Comparison of ENCODE assay signal across 8 cellular contexts in genomic region chr13:95641961-95642621, GRCh38. TPM values are rescaled to one million over a fixed set of nuclear protein-coding genes. Genes with fewer than 3 reads are reported as not detected.
DNase-seq lines count a peak whose midpoint lies in the region; ATAC-seq and TF ChIP-seq lines count a peak whose summit lies in the region.

No MANE protein-coding gene starts in this region.

- intact Hi-C loops in activated CD8-positive, alpha-beta T cell treated with anti-CD3 and anti-CD28 coated beads for 36 hours (cut with micrococcal nuclease): no loop called here
- intact Hi-C loops in heart left ventricle (cut with DNase I): no loop called here

- H3K4me1 Mint-ChIP-seq in activated CD8-positive, alpha-beta T cell treated with anti-CD3 and anti-CD28 coated beads for 36 hours (ENCODE audit: low read depth): peaks cover 6% of the 10 kb centered on the region

- peaks cover 0 to 58% (median 13%) of the 10 kb centered on the region in 9 donors for H3K27me3 ChIP-seq in heart left ventricle
- H3K27me3 ChIP-seq in rectal smooth muscle tissue (ENCODE audit: control insufficient read depth, insufficient read depth, low read length): no peaks in the 10 kb centered on the region

- H3K9me3 Mint-ChIP-seq in activated CD8-positive, alpha-beta T cell treated with anti-CD3 and anti-CD28 coated beads for 36 hours: no peaks in the 10 kb centered on the region

- WGBS in heart left ventricle, 4 donors: 9 to 15% (median 11%) methylated on average over 19 to 41 of the region's 41 CpGs

- in situ Hi-C loops in G401 (cut with HindIII; ENCODE audit: low sequenced_read_pairs): no loop called here

- DNase-seq in G401 (ENCODE audit: low spot score) (peak; percentile 28), heart left ventricle (peak; percentile 30 to 72 (median 43)), T-helper 2 cell (no peak), T-helper 1 cell (no peak)
- DNase-seq in activated CD8-positive, alpha-beta T cell treated with anti-CD3 and anti-CD28 coated beads for 36 hours: peak; percentile 17

- H3K9ac ChIP-seq in rectal smooth muscle tissue (ENCODE audit: low read length): no peak overlapping the region

- TF ChIP-seq CTCF in activated CD8-positive, alpha-beta T cell treated with anti-CD3 and anti-CD28 coated beads for 36 hours (IDR thresholded peaks at IDR 0.05): no peak
- TF ChIP-seq CTCF in heart left ventricle (IDR thresholded peaks at IDR 0.05): no peak

- H3K9me3 ChIP-seq in heart left ventricle: no peaks in the 10 kb centered on the region

- H3K4me3 ChIP-seq in heart left ventricle (peak overlapping the region in 11 of 12 donors; percentile 33 to 62 (median 48)), rectal smooth muscle tissue (ENCODE audit: low read length) (peak overlapping the region; percentile 65)

- no peaks in the 10 kb centered on the region for H3K36me3 Mint-ChIP-seq in activated CD8-positive, alpha-beta T cell treated with anti-CD3 and anti-CD28 coated beads for 36 hours (ENCODE audit: low read depth)

- no peak for TF ChIP-seq POLR2A in heart left ventricle (IDR thresholded peaks at IDR 0.05)

- H3K27ac ChIP-seq in heart left ventricle: peak overlapping the region in 1 of 12 donors; percentile 49
- H3K27ac ChIP-seq in rectal smooth muscle tissue (ENCODE audit: low read depth, low read length): no peak overlapping the region

- H3K4me3 Mint-ChIP-seq in activated CD8-positive, alpha-beta T cell treated with anti-CD3 and anti-CD28 coated beads for 36 hours: no peak overlapping the region

- CTCF ChIA-PET in activated CD8-positive, alpha-beta T cell treated with anti-CD3 and anti-CD28 coated beads for 36 hours (lab: Charles Lee): interaction anchor here (1.2 kb wide), 1 partner anchor 19 kb away, joined by 5 read pairs; no protein-coding TSS in a partner anchor

- peaks cover 0 to 8% (median 0%) of the 10 kb centered on the region in 9 donors for H3K36me3 ChIP-seq in heart left ventricle
- no peaks in the 10 kb centered on the region for H3K36me3 ChIP-seq in rectal smooth muscle tissue (ENCODE audit: control insufficient read depth, insufficient read depth, low read length)

- peaks cover 37% of the 10 kb centered on the region for H3K27me3 Mint-ChIP-seq in activated CD8-positive, alpha-beta T cell treated with anti-CD3 and anti-CD28 coated beads for 36 hours

- POLR2A ChIA-PET in activated CD8-positive, alpha-beta T cell treated with anti-CD3 and anti-CD28 coated beads for 36 hours (lab: Charles Lee): no interaction called here

- H3K27ac Mint-ChIP-seq in activated CD8-positive, alpha-beta T cell treated with anti-CD3 and anti-CD28 coated beads for 36 hours: no peak overlapping the region

- H3K4me1 ChIP-seq in heart left ventricle: peaks cover 0 to 31% (median 14%) of the 10 kb centered on the region in 12 donors
- H3K4me1 ChIP-seq in rectal smooth muscle tissue (ENCODE audit: control insufficient read depth, insufficient read depth, low read length): peaks cover 7% of the 10 kb centered on the region

- peak; percentile 17 for ATAC-seq in activated CD8-positive, alpha-beta T cell treated with anti-CD3 and anti-CD28 coated beads for 36 hours
- peak; percentile 41 to 77 (median 72) for ATAC-seq in heart left ventricle
- no peak for ATAC-seq in HG03039 (IDR thresholded peaks at IDR 0.05; ENCODE audit: unreplicated experiment)
- ATAC-seq in HG03095 (IDR thresholded peaks at IDR 0.05; ENCODE audit: unreplicated experiment): no peak

RNA-seq across cellular contexts. Expression of gene DZIP1, which starts 2.4 kb away (rescaled TPM):
- total RNA-seq in G401 (2014; rRNA removed; shearing (Covaris generic)): 41.6 and 75.1 TPM in 2 replicates
- total RNA-seq in activated CD8-positive, alpha-beta T cell treated with anti-CD3 and anti-CD28 coated beads for 36 hours: under 1 TPM; 0.54 to 0.85 TPM
- 1 to 10 TPM; 2.3 to 6.9 (median 5.1) TPM for total RNA-seq in heart left ventricle
- polyA plus RNA-seq in heart left ventricle: 1 to 10 TPM; 1.9 TPM

RNA-seq across cellular contexts. Expression of gene DNAJC3, which starts 34.8 kb away (rescaled TPM):
- 16.9 and 27.9 TPM in 2 replicates for total RNA-seq in G401 (2014; rRNA removed; shearing (Covaris generic))
- total RNA-seq in activated CD8-positive, alpha-beta T cell treated with anti-CD3 and anti-CD28 coated beads for 36 hours: 10 to 100 TPM; 15.9 to 16.8 TPM
- 10 to 100 TPM; 23.5 to 43.9 (median 33.7) TPM for total RNA-seq in heart left ventricle
- 10 to 100 TPM in 1 of 2 donors, 1 to 10 TPM in 1; 8.7 to 33.7 TPM for polyA plus RNA-seq in heart left ventricle

Comparison
In these comparisons a context has a peak if more than half of its experiments do, and no peak if none do; other contexts are left out.
1. DNase-seq: peak in G401 (single experiment), activated CD8-positive, alpha-beta T cell treated with anti-CD3 and anti-CD28 coated beads for 36 hours (single experiment) and heart left ventricle (5 of 5); none in T-helper 2 cell (0 of 5) and T-helper 1 cell (0 of 5).
2. ATAC-seq: peak in activated CD8-positive, alpha-beta T cell treated with anti-CD3 and anti-CD28 coated beads for 36 hours (single experiment) and heart left ventricle (4 of 4); none in HG03039 (single experiment) and HG03095 (single experiment).